In genomic region chr2:216665240-216665639, GRCh38 we compare ENCODE assay signal across 11 cellular contexts. TPM values are rescaled to one million over a fixed set of nuclear protein-coding genes. Genes with fewer than 3 reads are reported as not detected.
DNase-seq lines count a peak whose midpoint lies in the region; ATAC-seq and TF ChIP-seq lines count a peak whose summit lies in the region.
"Had no signal": no experiment of that assay in that cellular context is flagged by ENCODE, and none has a peak within 500 bp of the region (broad histone marks: within the 10 kb centered on the region; RNA-seq: fewer than 3 reads in every experiment).

No MANE protein-coding gene starts in this region.

- intact Hi-C loops in ascending aorta (cut with DNase I) (loop anchor here (5.0 kb wide), 1 partner anchor 93 kb away; no protein-coding TSS in a partner anchor), right cardiac atrium (cut with DNase I) (loop anchor here in 2 of 4 donors (2.0 to 10.0 kb wide), 2 partner anchors 146 to 630 kb away; no protein-coding TSS in a partner anchor), testis (cut with DNase I; ENCODE audit: low total_unique reads) (loop anchor here (5.0 kb wide), 1 partner anchor 148 kb away; no protein-coding TSS in a partner anchor)

- peaks cover 18% of the 10 kb centered on the region for H3K4me1 ChIP-seq in HUES6 (ENCODE audit: control insufficient read depth, insufficient read depth, low read length)
- peaks cover 0 to 16% of the 10 kb centered on the region in 2 donors for H3K4me1 ChIP-seq in ascending aorta
- H3K4me1 ChIP-seq in right cardiac atrium (ENCODE audit: control insufficient read depth, insufficient read depth, low read length): no peaks in the 10 kb centered on the region
- peaks cover 18% of the 10 kb centered on the region for H3K4me1 ChIP-seq in testis

- peaks cover 26% of the 10 kb centered on the region for H3K36me3 ChIP-seq in HUES6 (ENCODE audit: control insufficient read depth, insufficient read depth, low read length)
- peaks cover 27 to 43% of the 10 kb centered on the region in 2 donors for H3K36me3 ChIP-seq in ascending aorta
- H3K36me3 ChIP-seq in testis (ENCODE audit: low read depth, missing control alignments): no peaks in the 10 kb centered on the region

- TF ChIP-seq POLR2A in testis (IDR thresholded peaks at IDR 0.05): no peak

- H3K4me3 ChIP-seq in HUES6 (ENCODE audit: low read depth, low read length): no peak overlapping the region
- H3K4me3 ChIP-seq in ascending aorta: no peak overlapping the region
- no peak overlapping the region for H3K4me3 ChIP-seq in right cardiac atrium (ENCODE audit: low read length)
- H3K4me3 ChIP-seq in testis: no peak overlapping the region

- H3K9me3 ChIP-seq in HUES6 (ENCODE audit: control insufficient read depth, insufficient read depth, low read depth, low read length): no peaks in the 10 kb centered on the region
- no peaks in the 10 kb centered on the region for H3K9me3 ChIP-seq in ascending aorta
- no peaks in the 10 kb centered on the region for H3K9me3 ChIP-seq in right cardiac atrium (ENCODE audit: control insufficient read depth, low read length)
- no peaks in the 10 kb centered on the region for H3K9me3 ChIP-seq in testis

- H3K9ac ChIP-seq in HUES6 (ENCODE audit: low read length): peak overlapping the region; percentile 6

- ATAC-seq in right cardiac atrium (peak; percentile 36 to 49), GM19463 (IDR thresholded peaks at IDR 0.05; ENCODE audit: unreplicated experiment) (no peak)
- ATAC-seq: activated CD8-positive, alpha-beta memory T cell treated with anti-CD3 and anti-CD28 coated beads, Interleukin-2, amount 10 ng/mL, durations not matched to agents 7 days and 5 days; natural killer cell treated with Interleukin-12 subunit alpha and Interleukin-12 subunit beta and Interleukin-15 and Interleukin-18, amount 100 ng/mL, for 72 hours had no signal

- H3K27ac ChIP-seq in HUES6 (ENCODE audit: low read depth, low read length) (no peak overlapping the region), ascending aorta (peak overlapping the region; percentile 59 to 66), right cardiac atrium (ENCODE audit: low read length) (no peak overlapping the region), testis (no peak overlapping the region)

- WGBS in right cardiac atrium: 45% methylated on average over 7 of the region's 7 CpGs
- 27 to 39% methylated on average over 6 to 7 of the region's 7 CpGs for whole genome bisulfite sequencing in testis, 2 donors

- TF ChIP-seq CTCF in ascending aorta (IDR thresholded peaks at IDR 0.05) (no peak), testis (IDR thresholded peaks at IDR 0.05) (no peak)

- DNase-seq in ascending aorta (ENCODE audit: low spot score in 2 of 2): no peak
- peak in 2 of 3 donors; percentile 63 to 69 for DNase-seq in right cardiac atrium
- peak; percentile 84 for DNase-seq in testis
- no peak for DNase-seq in activated CD4-positive, CD25-positive, alpha-beta regulatory T cell treated with anti-CD3 and anti-CD28 coated beads, Interleukin-2, amount 50 U/mL, for 72 hours
- DNase-seq in pons (ENCODE audit: low spot score): no peak
- no peak for DNase-seq in NCI-H748 (lab: John Stamatoyannopoulos, UW; ENCODE audit: unreplicated experiment)
- DNase-seq: activated CD8-positive, alpha-beta memory T cell treated with anti-CD3 and anti-CD28 coated beads, Interleukin-2, amount 10 ng/mL, durations not matched to agents 7 days and 5 days; NCI-H187 treated with DMSO at 0.1 percent for 48 hours had no signal

- H3K27me3 ChIP-seq in HUES6 (ENCODE audit: control insufficient read depth, insufficient read depth, low read length) (no peaks in the 10 kb centered on the region), ascending aorta (no peaks in the 10 kb centered on the region), right cardiac atrium (ENCODE audit: control insufficient read depth, insufficient read depth) (no peaks in the 10 kb centered on the region), testis (no peaks in the 10 kb centered on the region)

RNA-seq across cellular contexts. Expression of gene IGFBP5, which starts 30.1 kb away (rescaled TPM):
- total RNA-seq in ascending aorta (1,280 TPM), right cardiac atrium (100 to 1,000 TPM; 170 to 409 (median 309) TPM), testis (100 to 1,000 TPM; 169 to 308 TPM)
- polyA plus RNA-seq in right cardiac atrium (162 TPM), testis (ENCODE audit: insufficient read depth, low read depth, low replicate concordance) (228 TPM)

RNA-seq across cellular contexts. Expression of gene IGFBP2, which starts 32.0 kb away (rescaled TPM):
- total RNA-seq in ascending aorta (1,691 TPM), right cardiac atrium (100 to 1,000 TPM in 2 of 4 donors, 10 to 100 TPM in 2; 62.6 to 168 (median 92.4) TPM), testis (100 to 1,000 TPM; 100 to 118 TPM)
- polyA plus RNA-seq in right cardiac atrium (115 TPM), testis (ENCODE audit: insufficient read depth, low read depth, low replicate concordance) (180 TPM)

Comparison
In these comparisons a context has a peak if more than half of its experiments do, and no peak if none do; other contexts are left out.
1. H3K27ac ChIP-seq: peak in ascending aorta (2 of 2); none in HUES6 (single experiment), right cardiac atrium (single experiment) and testis (0 of 2).
2. DNase-seq: peak in right cardiac atrium (2 of 3) and testis (single experiment); none in ascending aorta (0 of 2), activated CD4-positive, CD25-positive, alpha-beta regulatory T cell treated with anti-CD3 and anti-CD28 coated beads, Interleukin-2, amount 50 U/mL, for 72 hours (single experiment), pons (single experiment) and NCI-H748 (single experiment).